ENCODE assay signal across 9 cellular contexts in genomic region chr1:150574260-150575071, GRCh38. TPM values are rescaled to one million over a fixed set of nuclear protein-coding genes. Genes with fewer than 3 reads are reported as not detected.
DNase-seq lines count a peak whose midpoint lies in the region; ATAC-seq and TF ChIP-seq lines count a peak whose summit lies in the region.
"Had no signal": no experiment of that assay in that cellular context is flagged by ENCODE, and none has a peak within 500 bp of the region (broad histone marks: within the 10 kb centered on the region; RNA-seq: fewer than 3 reads in every experiment).

No MANE protein-coding gene starts in this region.

- DNase-seq in NCI-H526 treated with DMSO at 0.1 percent for 48 hours (lab: John Stamatoyannopoulos, UW) (peak; percentile 28), NCI-H526 (lab: John Stamatoyannopoulos, UW) (no peak), immature natural killer cell (no peak), substantia nigra (lab: John Stamatoyannopoulos, UW) (no peak), SW 1271 (lab: John Stamatoyannopoulos, UW) (no peak), omental fat pad (ENCODE audit: low spot score) (no peak)
- DNase-seq in activated T-cell treated with anti-CD3 and anti-CD28 coated beads, Interleukin-2, amount 50 U/mL, for 72 hours: no peak
- DNase-seq in stimulated activated CD4-positive, alpha-beta T cell treated with anti-CD3 and anti-CD28 coated beads, Interleukin-2, amount 100 ng/mL, for 24 hours: no peak

- H3K27ac Mint-ChIP-seq in activated T-cell treated with anti-CD3 and anti-CD28 coated beads, Interleukin-2, amount 50 U/mL, for 72 hours: peak overlapping the region; percentile 99
- peak overlapping the region; percentile 67 to 98 (median 92) for H3K27ac Mint-ChIP-seq in immature natural killer cell

- no peaks in the 10 kb centered on the region for H3K27me3 Mint-ChIP-seq in activated T-cell treated with anti-CD3 and anti-CD28 coated beads, Interleukin-2, amount 50 U/mL, for 72 hours (ENCODE audit: low read depth)
- H3K27me3 Mint-ChIP-seq in immature natural killer cell (ENCODE audit: low read depth in 3 of 3): peaks cover 13 to 63% (median 36%) of the 10 kb centered on the region in 3 donors

- H3K27ac ChIP-seq in substantia nigra (ENCODE audit: low read depth, low read length, poor library complexity, severe bottlenecking): peak overlapping the region; percentile 33

- no peak for TF ChIP-seq CTCF in omental fat pad (IDR thresholded peaks at IDR 0.05)

- H3K4me3 Mint-ChIP-seq in activated T-cell treated with anti-CD3 and anti-CD28 coated beads, Interleukin-2, amount 50 U/mL, for 72 hours: peak overlapping the region; percentile 99
- H3K4me3 Mint-ChIP-seq in immature natural killer cell: peak overlapping the region; percentile 96 to 99 (median 98)

- no peak for ATAC-seq in activated T-cell treated with anti-CD3 and anti-CD28 coated beads, Interleukin-2, amount 50 U/mL, for 72 hours (replicated peaks in 1 of 2)
- ATAC-seq in omental fat pad (ENCODE audit: low FRiP score): no peak

- peaks cover 49 to 68% of the 10 kb centered on the region in 2 donors for H3K36me3 Mint-ChIP-seq in activated T-cell treated with anti-CD3 and anti-CD28 coated beads, Interleukin-2, amount 50 U/mL, for 72 hours (ENCODE audit: insufficient read depth in 2 of 2)
- peaks cover 54 to 67% (median 56%) of the 10 kb centered on the region in 3 donors for H3K36me3 Mint-ChIP-seq in immature natural killer cell

- H3K4me1 Mint-ChIP-seq in activated T-cell treated with anti-CD3 and anti-CD28 coated beads, Interleukin-2, amount 50 U/mL, for 72 hours (ENCODE audit: low read depth): peaks cover 62% of the 10 kb centered on the region
- peaks cover 77% of the 10 kb centered on the region in 2 donors for H3K4me1 Mint-ChIP-seq in immature natural killer cell

- no peaks in the 10 kb centered on the region for H3K9me3 Mint-ChIP-seq in activated T-cell treated with anti-CD3 and anti-CD28 coated beads, Interleukin-2, amount 50 U/mL, for 72 hours
- H3K9me3 Mint-ChIP-seq in immature natural killer cell: no peaks in the 10 kb centered on the region

RNA-seq across cellular contexts. Expression of gene MCL1, which starts 4.9 kb away (rescaled TPM):
- 100 to 1,000 TPM; 373 to 495 TPM for total RNA-seq in activated T-cell treated with anti-CD3 and anti-CD28 coated beads, Interleukin-2, amount 50 U/mL, for 72 hours
- 100 to 1,000 TPM in 1 of 3 donors, 10 to 100 TPM in 2; 44.2 to 113 (median 73.0) TPM for polyA plus RNA-seq in immature natural killer cell
- 100 to 1,000 TPM; 505 to 845 (median 657) TPM for total RNA-seq in omental fat pad

RNA-seq across cellular contexts. Expression of gene ADAMTSL4, which starts 25.3 kb away (rescaled TPM):
- total RNA-seq in activated T-cell treated with anti-CD3 and anti-CD28 coated beads, Interleukin-2, amount 50 U/mL, for 72 hours: 1 to 10 TPM in 1 of 2 donors, under 1 TPM in 1; 0.86 to 2.6 TPM
- polyA plus RNA-seq in immature natural killer cell: not detected
- total RNA-seq in omental fat pad: 10 to 100 TPM; 33.7 to 46.6 (median 39.9) TPM

RNA-seq across cellular contexts. Expression of gene ENSA, which starts 54.9 kb away (rescaled TPM):
- total RNA-seq in activated T-cell treated with anti-CD3 and anti-CD28 coated beads, Interleukin-2, amount 50 U/mL, for 72 hours: 100 to 1,000 TPM; 178 to 203 TPM
- 10 to 100 TPM; 52.2 to 97.5 (median 82.3) TPM for polyA plus RNA-seq in immature natural killer cell
- total RNA-seq in omental fat pad: 100 to 1,000 TPM; 115 to 179 (median 155) TPM

RNA-seq across cellular contexts. Expression of gene FALEC, which starts 58.9 kb away (rescaled TPM):
- total RNA-seq in activated T-cell treated with anti-CD3 and anti-CD28 coated beads, Interleukin-2, amount 50 U/mL, for 72 hours: under 1 TPM in 1 of 2 donors, not detected in 1; 0.79 TPM
- polyA plus RNA-seq in immature natural killer cell: not detected
- total RNA-seq in omental fat pad: not detected
- total RNA-seq: bronchial epithelial cell had no signal

Comparison
In these comparisons a context has a peak if more than half of its experiments do, and no peak if none do; other contexts are left out.
1. RNA of gene ADAMTSL4, which starts 25.3 kb away (total RNA-seq): 33.7 to 46.6 TPM in omental fat pad; 0.86 to 2.6 TPM in activated T-cell treated with anti-CD3 and anti-CD28 coated beads, Interleukin-2, amount 50 U/mL, for 72 hours; every median in the first group is over 4 times any median in the second.